17 cellular contexts compared by ENCODE assay signal in genomic region chr6:63910863-63911665, GRCh38.
DNase-seq lines count a peak whose midpoint lies in the region; ATAC-seq and TF ChIP-seq lines count a peak whose summit lies in the region.
"Had no signal": no experiment of that assay in that cellular context is flagged by ENCODE, and none has a peak within 500 bp of the region (broad histone marks: within the 10 kb centered on the region; RNA-seq: fewer than 3 reads in every experiment).

No MANE protein-coding gene starts in this region.

- H3K9me3 ChIP-seq in right atrium auricular region (peaks cover 0 to 7% of the 10 kb centered on the region in 2 donors), body of pancreas (no peaks in the 10 kb centered on the region), left ventricle myocardium inferior (replicated peaks) (peaks cover 11% of the 10 kb centered on the region)
- H3K9me3 ChIP-seq: Caco-2 had no signal

- DNase-seq in Right ventricle myocardium superior (no peak), right atrium auricular region (ENCODE audit: low spot score) (no peak), body of pancreas (no peak), left ventricle myocardium inferior (no peak)
- no peak for DNase-seq in stimulated activated CD4-positive, alpha-beta T cell treated with anti-CD3 and anti-CD28 coated beads, Interleukin-4, amount 100 ng/mL, for 24 hours
- DNase-seq: AML-193; Caco-2; CD4-positive, CD25-positive, alpha-beta regulatory T cell; DMS79; GM23248; HCEC 1CT; NCI-H1105 treated with DMSO at 0.1 percent for 48 hours; NCI-H1930; NCI-H774 had no signal

- H3K4me3 ChIP-seq in right atrium auricular region (no peak overlapping the region), body of pancreas (no peak overlapping the region), left ventricle myocardium inferior (no peak overlapping the region)
- H3K4me3 ChIP-seq: GM23248 had no signal

- ATAC-seq in Right ventricle myocardium superior (ENCODE audit: poor library complexity) (peak; percentile 80), body of pancreas (peak; percentile 48), GM18498 (IDR thresholded peaks at IDR 0.05; ENCODE audit: unreplicated experiment) (no peak), GM18517 (IDR thresholded peaks at IDR 0.05; ENCODE audit: unreplicated experiment) (no peak), GM21529 (IDR thresholded peaks at IDR 0.05; ENCODE audit: unreplicated experiment) (no peak)

- TF ChIP-seq CTCF in right atrium auricular region (IDR thresholded peaks at IDR 0.05) = no peak
- TF ChIP-seq CTCF in body of pancreas (IDR thresholded peaks at IDR 0.05) = no peak
- no peak for TF ChIP-seq CTCF in left ventricle myocardium inferior (IDR thresholded peaks at IDR 0.05; ENCODE audit: borderline replicate concordance)

- no peaks in the 10 kb centered on the region for H3K27me3 ChIP-seq in right atrium auricular region
- H3K27me3 ChIP-seq in body of pancreas = no peaks in the 10 kb centered on the region
- H3K27me3 ChIP-seq in left ventricle myocardium inferior (ENCODE audit: low read depth) = no peaks in the 10 kb centered on the region

- TF ChIP-seq POLR2A in body of pancreas (IDR thresholded peaks at IDR 0.05) = no peak

- H3K27ac ChIP-seq in right atrium auricular region = no peak overlapping the region
- H3K27ac ChIP-seq in body of pancreas = peak overlapping the region in 1 of 4 donors; percentile 27
- H3K27ac ChIP-seq in left ventricle myocardium inferior (replicated peaks) = peak overlapping the region; percentile 25
- H3K27ac ChIP-seq: GM23248 had no signal

- H3K36me3 ChIP-seq in right atrium auricular region = no peaks in the 10 kb centered on the region
- no peaks in the 10 kb centered on the region for H3K36me3 ChIP-seq in body of pancreas (replicated peaks in 1 of 2; ENCODE audit: insufficient read depth in 1 of 2, low read depth in 2 of 2)
- no peaks in the 10 kb centered on the region for H3K36me3 ChIP-seq in left ventricle myocardium inferior

- no peaks in the 10 kb centered on the region for H3K4me1 ChIP-seq in right atrium auricular region
- H3K4me1 ChIP-seq in body of pancreas = no peaks in the 10 kb centered on the region
- H3K4me1 ChIP-seq in left ventricle myocardium inferior = no peaks in the 10 kb centered on the region
- H3K4me1 ChIP-seq: Caco-2 had no signal

- 9 to 30% methylated on average over 2 of the region's 2 CpGs for WGBS in body of pancreas, 2 donors

- intact Hi-C loops in Right ventricle myocardium superior (cut with DNase I) (no loop called here), body of pancreas (cut with DNase I) (no loop called here), left ventricle myocardium inferior (cut with micrococcal nuclease) (no loop called here)

Comparison
In these comparisons a context has a peak if more than half of its experiments do, and no peak if none do; other contexts are left out.
1. ATAC-seq: peak in Right ventricle myocardium superior (single experiment) and body of pancreas (single experiment); none in GM18498 (single experiment), GM18517 (single experiment) and GM21529 (single experiment).